In genomic region chr1:62541048-62541447, GRCh38 we compare ENCODE assay signal across 3 cellular contexts.
TF ChIP-seq lines count a peak whose summit lies in the region.

No MANE protein-coding gene starts in this region.

TF ChIP-seq in GM12891, 5 proteins besides CTCF, POLR2A, EP300 and RAD21 (continued from another document):
- no peak for TF ChIP-seq SPI1 (IDR thresholded peaks at IDR 0.05; ENCODE audit: low read depth, low read length)

TF ChIP-seq in HEK293, 187 proteins besides CTCF, POLR2A, EP300 and RAD21 (continued from another document):
- 0 out of 2 replicates have a peak, but pooled peaks have one; percentile 25 for TF ChIP-seq ZNF513 (tag by site-specific recombination; IDR thresholded peaks at IDR 0.05)

TF ChIP-seq in K562, 482 proteins besides CTCF, POLR2A, EP300 and RAD21 (continued from another document):
- TF ChIP-seq ZNF197 (CRISPR knock-in tag; IDR thresholded peaks at IDR 0.05; ENCODE audit: low read depth) (no peak), NEUROD1 (IDR thresholded peaks at IDR 0.05; ENCODE audit: borderline replicate concordance, low read depth, low read length, partially characterized antibody) (no peak), AFF1 (IDR thresholded peaks at IDR 0.05; ENCODE audit: low read depth in 1 of 2, partially characterized antibody in 2 of 2) (no peak), BCOR (IDR thresholded peaks at IDR 0.05) (peak; percentile 59; the same call in 1 of the 2 replicates)
